In genomic region chr3:39671116-39671515, GRCh38 we compare ENCODE assay signal across 15 cellular contexts.
"Had no signal": no experiment of that assay in that cellular context is flagged by ENCODE, and none has a peak within 500 bp of the region (broad histone marks: within the 10 kb centered on the region; RNA-seq: fewer than 3 reads in every experiment).

No MANE protein-coding gene starts in this region.

- ATAC-seq: activated naive CD4-positive, alpha-beta T cell treated with anti-CD3 and anti-CD28 coated beads, Interleukin-2, amount 50 U/mL, for 72 hours; left colon; naive thymus-derived CD4-positive, alpha-beta T cell; stimulated activated effector memory CD8-positive, alpha-beta T cell treated with anti-CD3 and anti-CD28 coated beads, Interleukin-12 subunit alpha, Interleukin-12 subunit beta, amount 100 ng/mL, for 72 hours; T-helper 17 cell had no signal

- H3K9me3 ChIP-seq: neutrophil, tibial nerve, vagina had no signal

- H3K4me1 Mint-ChIP-seq: naive thymus-derived CD4-positive, alpha-beta T cell; stimulated activated effector memory CD8-positive, alpha-beta T cell treated with anti-CD3 and anti-CD28 coated beads, Interleukin-12 subunit alpha, Interleukin-12 subunit beta, amount 100 ng/mL, for 72 hours; T-helper 17 cell had no signal

- FAIRE-seq: endometrium, small intestine had no signal

- H3K36me3 ChIP-seq: neutrophil, tibial nerve, vagina had no signal

- H3K27ac ChIP-seq: neutrophil, tibial nerve, vagina had no signal

- H3K9me3 Mint-ChIP-seq: activated naive CD4-positive, alpha-beta T cell treated with anti-CD3 and anti-CD28 coated beads, Interleukin-2, amount 50 U/mL, for 72 hours; stimulated activated effector memory CD8-positive, alpha-beta T cell treated with anti-CD3 and anti-CD28 coated beads, Interleukin-12 subunit alpha, Interleukin-12 subunit beta, amount 100 ng/mL, for 72 hours had no signal

- H3K4me1 ChIP-seq: tibial nerve, vagina had no signal

- H3K27me3 ChIP-seq: tibial nerve, vagina had no signal

- H3K4me3 ChIP-seq: tibial nerve, vagina had no signal

- H3K36me3 Mint-ChIP-seq: activated naive CD4-positive, alpha-beta T cell treated with anti-CD3 and anti-CD28 coated beads, Interleukin-2, amount 50 U/mL, for 72 hours; naive thymus-derived CD4-positive, alpha-beta T cell; stimulated activated effector memory CD8-positive, alpha-beta T cell treated with anti-CD3 and anti-CD28 coated beads, Interleukin-12 subunit alpha, Interleukin-12 subunit beta, amount 100 ng/mL, for 72 hours had no signal

- DNase-seq: activated CD4-positive, alpha-beta T cell treated with anti-CD3 and anti-CD28 coated beads, Interleukin-2, amount 50 U/mL, for 1 hour; activated effector memory CD4-positive, alpha-beta T cell treated with anti-CD3 and anti-CD28 coated beads, Interleukin-2, amount 50 U/mL, for 16 hours; activated T-cell treated with anti-CD3 and anti-CD28 coated beads, Interleukin-2, amount 50 U/mL, for 1 hour; anterior cingulate cortex; left colon; naive thymus-derived CD4-positive, alpha-beta T cell; retina; small intestine; T-helper 17 cell had no signal

- H3K27ac Mint-ChIP-seq: activated naive CD4-positive, alpha-beta T cell treated with anti-CD3 and anti-CD28 coated beads, Interleukin-2, amount 50 U/mL, for 72 hours; naive thymus-derived CD4-positive, alpha-beta T cell; stimulated activated effector memory CD8-positive, alpha-beta T cell treated with anti-CD3 and anti-CD28 coated beads, Interleukin-12 subunit alpha, Interleukin-12 subunit beta, amount 100 ng/mL, for 72 hours; T-helper 17 cell had no signal

- H3K4me3 Mint-ChIP-seq: naive thymus-derived CD4-positive, alpha-beta T cell; stimulated activated effector memory CD8-positive, alpha-beta T cell treated with anti-CD3 and anti-CD28 coated beads, Interleukin-12 subunit alpha, Interleukin-12 subunit beta, amount 100 ng/mL, for 72 hours; T-helper 17 cell had no signal
